Comparison of ENCODE assay signal across 1 cellular context in the genomic region with DNA sequence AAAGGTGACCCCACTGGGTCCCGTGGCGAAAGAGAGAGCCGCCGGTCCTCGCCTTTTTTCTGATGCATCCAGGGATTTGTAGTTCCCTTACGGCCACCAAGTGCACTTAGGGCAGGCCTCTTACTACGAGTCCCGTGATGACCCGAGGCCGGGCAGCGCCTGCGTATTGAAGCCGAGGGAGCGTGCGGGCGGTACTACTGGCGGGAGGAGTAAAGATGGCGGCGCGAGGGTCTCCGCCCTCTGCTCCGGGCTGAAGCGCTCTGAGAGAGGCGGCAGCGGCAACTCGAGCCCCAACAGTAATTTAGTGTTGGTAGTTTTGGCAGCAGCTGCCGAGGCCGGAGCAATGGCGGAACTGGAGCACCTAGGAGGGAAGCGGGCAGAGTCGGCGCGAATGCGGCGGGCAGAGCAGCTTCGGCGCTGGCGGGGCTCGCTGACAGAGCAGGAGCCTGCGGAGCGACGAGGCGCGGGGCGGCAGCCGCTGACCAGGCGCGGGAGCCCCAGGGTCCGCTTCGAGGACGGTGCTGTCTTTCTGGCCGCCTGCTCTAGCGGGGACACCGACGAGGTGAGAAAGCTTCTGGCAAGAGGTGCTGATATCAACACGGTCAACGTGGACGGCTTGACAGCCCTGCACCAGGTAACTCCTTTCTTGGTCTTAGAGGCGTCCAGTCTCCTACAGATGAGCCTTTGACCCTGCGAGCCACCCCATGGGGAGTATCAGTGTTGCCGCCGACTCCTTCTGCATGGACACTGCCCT.
TF ChIP-seq lines count a peak whose summit lies in the region.

A gene with protein sequence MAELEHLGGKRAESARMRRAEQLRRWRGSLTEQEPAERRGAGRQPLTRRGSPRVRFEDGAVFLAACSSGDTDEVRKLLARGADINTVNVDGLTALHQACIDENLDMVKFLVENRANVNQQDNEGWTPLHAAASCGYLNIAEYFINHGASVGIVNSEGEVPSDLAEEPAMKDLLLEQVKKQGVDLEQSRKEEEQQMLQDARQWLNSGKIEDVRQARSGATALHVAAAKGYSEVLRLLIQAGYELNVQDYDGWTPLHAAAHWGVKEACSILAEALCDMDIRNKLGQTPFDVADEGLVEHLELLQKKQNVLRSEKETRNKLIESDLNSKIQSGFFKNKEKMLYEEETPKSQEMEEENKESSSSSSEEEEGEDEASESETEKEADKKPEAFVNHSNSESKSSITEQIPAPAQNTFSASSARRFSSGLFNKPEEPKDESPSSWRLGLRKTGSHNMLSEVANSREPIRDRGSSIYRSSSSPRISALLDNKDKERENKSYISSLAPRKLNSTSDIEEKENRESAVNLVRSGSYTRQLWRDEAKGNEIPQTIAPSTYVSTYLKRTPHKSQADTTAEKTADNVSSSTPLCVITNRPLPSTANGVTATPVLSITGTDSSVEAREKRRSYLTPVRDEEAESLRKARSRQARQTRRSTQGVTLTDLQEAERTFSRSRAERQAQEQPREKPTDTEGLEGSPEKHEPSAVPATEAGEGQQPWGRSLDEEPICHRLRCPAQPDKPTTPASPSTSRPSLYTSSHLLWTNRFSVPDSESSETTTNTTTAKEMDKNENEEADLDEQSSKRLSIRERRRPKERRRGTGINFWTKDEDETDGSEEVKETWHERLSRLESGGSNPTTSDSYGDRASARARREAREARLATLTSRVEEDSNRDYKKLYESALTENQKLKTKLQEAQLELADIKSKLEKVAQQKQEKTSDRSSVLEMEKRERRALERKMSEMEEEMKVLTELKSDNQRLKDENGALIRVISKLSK (plus strand): TSS at position 191 of the 754 bp plus-strand sequence. CDS start 153 bp downstream, at position 344.

TF ChIP-seq in A549, 52 proteins besides CTCF, POLR2A, EP300 and RAD21 (continued from another document):
- TF ChIP-seq RNF2 (IDR thresholded peaks at IDR 0.05; ENCODE audit: borderline replicate concordance, low read depth) = no peak
